17 cellular contexts compared by ENCODE assay signal in genomic region chr3:69815959-69816358, GRCh38.
DNase-seq lines count a peak whose midpoint lies in the region; ATAC-seq, FAIRE-seq and TF ChIP-seq lines count a peak whose summit lies in the region.
"Had no signal": no experiment of that assay in that cellular context is flagged by ENCODE, and none has a peak within 500 bp of the region (broad histone marks: within the 10 kb centered on the region; RNA-seq: fewer than 3 reads in every experiment).

No MANE protein-coding gene starts in this region.

- no peak overlapping the region for H2AFZ ChIP-seq in K562 (ENCODE audit: low read depth, low read length)

- H3K4me3 ChIP-seq in K562: no peak overlapping the region
- no peak overlapping the region for H3K4me3 ChIP-seq in HAP-1
- H3K4me3 ChIP-seq: BLaER1 had no signal

- no peaks in the 10 kb centered on the region for H4K20me1 ChIP-seq in K562 (replicated peaks; ENCODE audit: control insufficient read depth, insufficient read depth, low read length)
- H4K20me1 ChIP-seq: BLaER1 had no signal

- H3K27ac ChIP-seq in K562 (ENCODE audit: extremely low read depth, low read depth, low read length): no peak overlapping the region
- H3K27ac ChIP-seq: BLaER1 had no signal

- TF ChIP-seq EP300 in K562 (IDR thresholded peaks at IDR 0.05; ENCODE audit: low read length): no peak

- no peak for TF ChIP-seq RAD21 in K562 (CRISPR knock-in tag; conservative IDR thresholded peaks at IDR 0.05 in 1 of 2, IDR thresholded peaks at IDR 0.05 in 1 of 2)

- H3K9me1 ChIP-seq in K562 (ENCODE audit: control insufficient read depth, insufficient read depth, low read length): no peaks in the 10 kb centered on the region

- no peaks in the 10 kb centered on the region for H3K36me3 ChIP-seq in K562 (ENCODE audit: control insufficient read depth, insufficient read depth, low read length)
- no peaks in the 10 kb centered on the region for H3K36me3 ChIP-seq in HAP-1 (replicated peaks)
- H3K36me3 ChIP-seq: BLaER1 had no signal

- no peak overlapping the region for H3K4me2 ChIP-seq in K562 (ENCODE audit: insufficient read depth, low read length)
- H3K4me2 ChIP-seq: BLaER1 had no signal

- no peaks in the 10 kb centered on the region for H3K27me3 ChIP-seq in K562 (ENCODE audit: control insufficient read depth in 2 of 2, insufficient read depth in 2 of 2, low read length in 2 of 2)
- H3K27me3 ChIP-seq in HAP-1 (ENCODE audit: low read depth): no peaks in the 10 kb centered on the region
- H3K27me3 ChIP-seq: BLaER1 had no signal

- peak; percentile 51 for ATAC-seq in K562
- ATAC-seq: HepG2 had no signal

- DNase-seq in NCI-H2171 treated with DMSO at 0.1 percent for 48 hours (lab: John Stamatoyannopoulos, UW) (peak; percentile 50), NCI-H2171 (lab: John Stamatoyannopoulos, UW) (no peak), K562 (ENCODE audit: extremely low read depth in 1 of 4, low spot score in 3 of 4) (no peak), kidney tubule cell (ENCODE audit: low spot score) (peak; percentile 32), cortex of kidney (lab: John Stamatoyannopoulos, UW) (no peak), HAP-1 (ENCODE audit: low spot score in 2 of 2) (no peak), SHP77 (lab: John Stamatoyannopoulos, UW) (no peak)
- DNase-seq: 8988T; CD4-positive, alpha-beta memory T cell; DMS153; DMS79; GDM1; GOT3; H7 had no signal

- BruUV-seq in K562 (replicated peaks; lab: Mats Ljungman, UMichigan): no TSS peak

- in situ Hi-C loops in K562 (cut with MboI): no loop called here
- in situ Hi-C loops in HAP-1 (cut with MboI; ENCODE audit: low sequenced_read_pairs): no loop called here

- POLR2A ChIA-PET in K562 (lab: Yijun Ruan, JAX): interaction anchor here (1.0 kb wide), 1 partner anchor 11 kb away, joined by 3 read pairs; no protein-coding TSS in a partner anchor

- WGBS in K562 (ENCODE audit: insufficient coverage, low coverage, missing lambda C conversion rate): 0% methylated on average over 1 of the region's 1 CpG

- TF ChIP-seq CTCF in K562 (IDR thresholded peaks at IDR 0.05 in 2 of 3, conservative IDR thresholded peaks at IDR 0.05 in 1 of 3; ENCODE audit: insufficient read depth in 2 of 3, low read depth in 1 of 3, low read length in 3 of 3): no peak

- H3K79me2 ChIP-seq in K562 (ENCODE audit: control insufficient read depth, insufficient read depth, low read length): peaks cover 20% of the 10 kb centered on the region

- CTCF ChIA-PET in K562 (lab: Yijun Ruan, JAX; ENCODE audit: low intra/inter-chr PET ratio): no interaction called here

- no peak for TF ChIP-seq POLR2A in K562 (conservative IDR thresholded peaks at IDR 0.05)

- FAIRE-seq in K562 (lab: Jason Lieb, UNC): no peak
- FAIRE-seq: GM12892, HepG2 had no signal

- H3K4me1 ChIP-seq in K562 (replicated peaks in 1 of 2; ENCODE audit: control insufficient read depth in 2 of 2, insufficient read depth in 2 of 2, low read length in 2 of 2) (peaks cover 5 to 19% of the 10 kb centered on the region in 2 experiments; a peak in 4 of 5 replicates), HAP-1 (peaks cover 4% of the 10 kb centered on the region)
- H3K4me1 ChIP-seq: BLaER1 had no signal

- no peak overlapping the region for H3K9ac ChIP-seq in K562 (ENCODE audit: insufficient read depth in 1 of 2, low read depth in 2 of 2, low read length in 2 of 2)
- H3K9ac ChIP-seq: BLaER1 had no signal

- H3K9me3 ChIP-seq in K562 (replicated peaks; ENCODE audit: control insufficient read depth, insufficient read depth, low read depth, low read length): no peaks in the 10 kb centered on the region
- H3K9me3 ChIP-seq in HAP-1: no peaks in the 10 kb centered on the region
- H3K9me3 ChIP-seq: BLaER1 had no signal

- intact Hi-C loops in K562 (cut with micrococcal nuclease): no loop called here

TF ChIP-seq in K562, 482 proteins besides CTCF, POLR2A, EP300 and RAD21:
- TF ChIP-seq ZNF239 (CRISPR knock-in tag; IDR thresholded peaks at IDR 0.05) (no peak), ZBTB40 (IDR thresholded peaks at IDR 0.05) (no peak), ZBTB40 (CRISPR knock-in tag; IDR thresholded peaks at IDR 0.05) (no peak), GABPB2 (CRISPR knock-in tag; conservative IDR thresholded peaks at IDR 0.05) (no peak), TCF7 (IDR thresholded peaks at IDR 0.05; ENCODE audit: borderline replicate concordance) (no peak), TGIF2 (CRISPR knock-in tag; IDR thresholded peaks at IDR 0.05) (no peak)

Comparison
In these comparisons a context has a peak if more than half of its experiments do, and no peak if none do; other contexts are left out.
1. DNase-seq: peak in NCI-H2171 treated with DMSO at 0.1 percent for 48 hours (single experiment) and kidney tubule cell (single experiment); none in NCI-H2171 (single experiment), K562 (0 of 4), cortex of kidney (single experiment), HAP-1 (0 of 2) and SHP77 (0 of 2).